ENCODE assay signal across 21 cellular contexts in genomic region chr2:39506215-39506614, GRCh38.
DNase-seq lines count a peak whose midpoint lies in the region; ATAC-seq, FAIRE-seq and TF ChIP-seq lines count a peak whose summit lies in the region.
"Had no signal": no experiment of that assay in that cellular context is flagged by ENCODE, and none has a peak within 500 bp of the region (broad histone marks: within the 10 kb centered on the region; RNA-seq: fewer than 3 reads in every experiment).

No MANE protein-coding gene starts in this region.

- TF ChIP-seq CTCF in PC-3 (conservative IDR thresholded peaks at IDR 0.05; ENCODE audit: low read depth, low read length) (no peak), osteoblast (IDR thresholded peaks at IDR 0.05; ENCODE audit: extremely low read depth, low read depth, low read length) (no peak), tibial nerve (IDR thresholded peaks at IDR 0.05) (no peak)

- H3K79me2 ChIP-seq in PC-3 (ENCODE audit: low read length) (no peaks in the 10 kb centered on the region), osteoblast (ENCODE audit: insufficient read depth, low read length) (no peaks in the 10 kb centered on the region)

- no peaks in the 10 kb centered on the region for H3K36me3 Mint-ChIP-seq in activated CD4-positive, alpha-beta memory T cell treated with anti-CD3 and anti-CD28 coated beads, Interleukin-2, amount 10 ng/mL, durations not matched to agents 7 days and 5 days (ENCODE audit: low read depth)
- H3K36me3 Mint-ChIP-seq: CD4-positive, CD25-positive, alpha-beta regulatory T cell; stimulated activated memory B cell treated with anti-CD40 and anti-IgM and Interleukin-4, amounts not matched to agents 10 μg/mL and 1 μg/mL and 100 μg/mL, for 72 hours had no signal

- H3K9me3 ChIP-seq in PC-3 (ENCODE audit: low read length) (no peaks in the 10 kb centered on the region), osteoblast (ENCODE audit: low read depth, low read length) (no peaks in the 10 kb centered on the region), tibial nerve (no peaks in the 10 kb centered on the region)
- H3K9me3 ChIP-seq: tibial artery had no signal

- H4K20me1 ChIP-seq in PC-3 (ENCODE audit: low read length) (no peaks in the 10 kb centered on the region), osteoblast (ENCODE audit: insufficient read depth, low read length) (no peaks in the 10 kb centered on the region)

- DNase-seq in PC-3: peak; percentile 64
- no peak for DNase-seq in osteoblast (ENCODE audit: insufficient read length, low spot score, missing footprints)
- DNase-seq in COLO829 (ENCODE audit: low spot score): no peak
- no peak for DNase-seq in activated CD4-positive, alpha-beta memory T cell treated with anti-CD3 and anti-CD28 coated beads, Interleukin-2, amount 10 ng/mL, durations not matched to agents 7 days and 5 days
- DNase-seq in tibial nerve (ENCODE audit: low spot score in 2 of 2): no peak
- no peak for DNase-seq in NCI-H2196 (lab: John Stamatoyannopoulos, UW; ENCODE audit: unreplicated experiment)
- DNase-seq: activated CD8-positive, alpha-beta T cell treated with anti-CD3 and anti-CD28 coated beads, Interleukin-2, amount 10 ng/mL, durations not matched to agents 7 days and 5 days; activated T-cell treated with anti-CD3 and anti-CD28 coated beads, Interleukin-2, amount 50 U/mL, for 48 hours; CD4-positive, CD25-positive, alpha-beta regulatory T cell; KBM-7; MV-4-11; NCI-H2029; NCI-H510A treated with DMSO at 0.1 percent for 48 hours; Right ventricle myocardium superior; tibial artery; WERI-Rb-1 had no signal

- 65 to 74% methylated on average over 2 of the region's 2 CpGs for WGBS in tibial nerve, 2 donors

- H3K27me3 Mint-ChIP-seq in activated CD4-positive, alpha-beta memory T cell treated with anti-CD3 and anti-CD28 coated beads, Interleukin-2, amount 10 ng/mL, durations not matched to agents 7 days and 5 days: peaks cover 12% of the 10 kb centered on the region

- H3K4me1 ChIP-seq in PC-3 (ENCODE audit: insufficient read depth, low read length) (peaks cover 42% of the 10 kb centered on the region), osteoblast (ENCODE audit: insufficient read depth, low read length) (peaks cover 32% of the 10 kb centered on the region), tibial nerve (peaks cover 0 to 37% (median 21%) of the 10 kb centered on the region in 4 donors)

- intact Hi-C loops in PC-3 (cut with micrococcal nuclease): loop anchor here (5.0 kb wide), 2 partner anchors 69 to 124 kb away; partner anchors contain the start of gene MAP4K3

- no peak for TF ChIP-seq POLR2A in tibial nerve (IDR thresholded peaks at IDR 0.05)

- H3K4me3 ChIP-seq in PC-3 (ENCODE audit: low read length): no peak overlapping the region
- H3K4me3 ChIP-seq in osteoblast (ENCODE audit: insufficient read depth, low read length): no peak overlapping the region
- H3K4me3 ChIP-seq in tibial nerve: no peak overlapping the region
- H3K4me3 ChIP-seq: tibial artery had no signal

- CTCF ChIA-PET in PC-3 (lab: Charles Lee): interaction anchor here (0.6 kb wide), 1 partner anchor 114 kb away, joined by 4 read pairs; no protein-coding TSS in a partner anchor
- CTCF ChIA-PET in activated CD4-positive, alpha-beta memory T cell treated with anti-CD3 and anti-CD28 coated beads, Interleukin-2, amount 10 ng/mL, durations not matched to agents 7 days and 5 days (lab: Charles Lee): no interaction called here

- peak overlapping the region; percentile 98 for H3K27ac ChIP-seq in PC-3 (ENCODE audit: low read length)
- H3K27ac ChIP-seq in osteoblast (ENCODE audit: low read depth, low read length): peak overlapping the region; percentile 70
- peak overlapping the region in 1 of 4 donors; percentile 10 for H3K27ac ChIP-seq in tibial nerve
- H3K27ac ChIP-seq: tibial artery, WERI-Rb-1 had no signal

- POLR2A ChIA-PET in PC-3 (lab: Charles Lee; ENCODE audit: unreplicated experiment): no interaction called here
- POLR2A ChIA-PET in activated CD4-positive, alpha-beta memory T cell treated with anti-CD3 and anti-CD28 coated beads, Interleukin-2, amount 10 ng/mL, durations not matched to agents 7 days and 5 days (lab: Charles Lee): no interaction called here

- FAIRE-seq in G401.6 (lab: Jason Lieb, UNC): peak; percentile 11
- FAIRE-seq: colon had no signal

- H3K27me3 ChIP-seq in PC-3 (ENCODE audit: low read length) (no peaks in the 10 kb centered on the region), osteoblast (ENCODE audit: insufficient read depth, low read length) (no peaks in the 10 kb centered on the region), tibial nerve (no peaks in the 10 kb centered on the region)
- H3K27me3 ChIP-seq: tibial artery had no signal

- H3K27ac Mint-ChIP-seq in activated CD4-positive, alpha-beta memory T cell treated with anti-CD3 and anti-CD28 coated beads, Interleukin-2, amount 10 ng/mL, durations not matched to agents 7 days and 5 days: no peak overlapping the region
- H3K27ac Mint-ChIP-seq: activated CD8-positive, alpha-beta T cell treated with anti-CD3 and anti-CD28 coated beads, Interleukin-2, amount 10 ng/mL, durations not matched to agents 7 days and 5 days; activated naive CD4-positive, alpha-beta T cell treated with anti-CD3 and anti-CD28 coated beads, Interleukin-2, amount 50 U/mL, for 72 hours; stimulated activated memory B cell treated with anti-CD40 and anti-IgM and Interleukin-4, amounts not matched to agents 10 μg/mL and 1 μg/mL and 100 μg/mL, for 72 hours had no signal

- H3K9me3 Mint-ChIP-seq in activated CD4-positive, alpha-beta memory T cell treated with anti-CD3 and anti-CD28 coated beads, Interleukin-2, amount 10 ng/mL, durations not matched to agents 7 days and 5 days: no peaks in the 10 kb centered on the region
- H3K9me3 Mint-ChIP-seq: stimulated activated memory B cell treated with anti-CD40 and anti-IgM and Interleukin-4, amounts not matched to agents 10 μg/mL and 1 μg/mL and 100 μg/mL, for 72 hours had no signal

- ATAC-seq in HG02678 (IDR thresholded peaks at IDR 0.05; ENCODE audit: unreplicated experiment) (peak; percentile 52), PC-3 (peak; percentile 66)
- ATAC-seq: activated CD8-positive, alpha-beta T cell treated with anti-CD3 and anti-CD28 coated beads, Interleukin-2, amount 10 ng/mL, durations not matched to agents 7 days and 5 days; activated naive CD4-positive, alpha-beta T cell treated with anti-CD3 and anti-CD28 coated beads, Interleukin-2, amount 50 U/mL, for 72 hours; stimulated activated memory B cell treated with anti-CD40 and anti-IgM and Interleukin-4, amounts not matched to agents 10 μg/mL and 1 μg/mL and 100 μg/mL, for 72 hours had no signal

- H3K4me3 Mint-ChIP-seq in activated CD4-positive, alpha-beta memory T cell treated with anti-CD3 and anti-CD28 coated beads, Interleukin-2, amount 10 ng/mL, durations not matched to agents 7 days and 5 days: no peak overlapping the region
- H3K4me3 Mint-ChIP-seq: activated CD8-positive, alpha-beta T cell treated with anti-CD3 and anti-CD28 coated beads, Interleukin-2, amount 10 ng/mL, durations not matched to agents 7 days and 5 days; CD4-positive, CD25-positive, alpha-beta regulatory T cell; stimulated activated memory B cell treated with anti-CD40 and anti-IgM and Interleukin-4, amounts not matched to agents 10 μg/mL and 1 μg/mL and 100 μg/mL, for 72 hours had no signal

- H3K36me3 ChIP-seq in PC-3 (ENCODE audit: low read depth, low read length) (no peaks in the 10 kb centered on the region), osteoblast (ENCODE audit: insufficient read depth, low read length) (no peaks in the 10 kb centered on the region), tibial nerve (no peaks in the 10 kb centered on the region)
- H3K36me3 ChIP-seq: tibial artery, WERI-Rb-1 had no signal

- no TSS peak for BruUV-seq in PC-3 (replicated peaks; lab: Mats Ljungman, UMichigan)

- H3K4me2 ChIP-seq in PC-3 (ENCODE audit: low read length): peak overlapping the region; percentile 47
- no peak overlapping the region for H3K4me2 ChIP-seq in osteoblast (ENCODE audit: insufficient read depth, low read length)

- no peak overlapping the region for H2AFZ ChIP-seq in PC-3 (ENCODE audit: low read length)
- H2AFZ ChIP-seq in osteoblast (ENCODE audit: low read length): no peak overlapping the region

- H3K4me1 Mint-ChIP-seq in activated CD4-positive, alpha-beta memory T cell treated with anti-CD3 and anti-CD28 coated beads, Interleukin-2, amount 10 ng/mL, durations not matched to agents 7 days and 5 days: no peaks in the 10 kb centered on the region
- H3K4me1 Mint-ChIP-seq: CD4-positive, CD25-positive, alpha-beta regulatory T cell had no signal

- no peaks in the 10 kb centered on the region for H3K9me2 ChIP-seq in PC-3 (replicated peaks; ENCODE audit: low read length)

- no peaks in the 10 kb centered on the region for H3F3A ChIP-seq in PC-3 (ENCODE audit: low read length, unreplicated experiment)

- no peak for TF ChIP-seq EP300 in tibial nerve (IDR thresholded peaks at IDR 0.05)

- peak overlapping the region; percentile 81 for H3K9ac ChIP-seq in PC-3 (ENCODE audit: low read length)
